ENCODE assay signal across 26 cellular contexts in genomic region chr16:50238314-50238713, GRCh38.
"Had no signal": no experiment of that assay in that cellular context is flagged by ENCODE, and none has a peak within 500 bp of the region (broad histone marks: within the 10 kb centered on the region; RNA-seq: fewer than 3 reads in every experiment).

No MANE protein-coding gene starts in this region.

- H3K4me1 ChIP-seq: esophagus muscularis mucosa, gastroesophageal sphincter, heart left ventricle had no signal

- H2AFZ ChIP-seq: hepatocyte had no signal

- DNase-seq: dermis blood vessel endothelial cell; dorsolateral prefrontal cortex; effector CD4-positive, alpha-beta T cell; effector memory CD4-positive, alpha-beta T cell; foreskin keratinocyte; heart left ventricle; hypothalamus; immature natural killer cell; islet precursor cell; kidney; kidney glomerular epithelial cell; left colon; left ventricle myocardium superior; mammary epithelial cell; mesendoderm; midbrain had no signal

- H3K27ac Mint-ChIP-seq: memory B cell had no signal

- H3K79me2 ChIP-seq: hepatocyte had no signal

- H3K27ac ChIP-seq: coronary artery, dorsolateral prefrontal cortex, esophagus muscularis mucosa, foreskin keratinocyte, gastroesophageal sphincter, heart left ventricle, hepatocyte had no signal

- H3K36me3 Mint-ChIP-seq: immature natural killer cell, memory B cell had no signal

- H3K4me2 ChIP-seq: hepatocyte had no signal

- H3K36me3 ChIP-seq: esophagus muscularis mucosa, gastroesophageal sphincter, heart left ventricle had no signal

- H3K9me3 ChIP-seq: esophagus muscularis mucosa, gastroesophageal sphincter, heart left ventricle had no signal

- H3K4me3 ChIP-seq: coronary artery, dorsolateral prefrontal cortex, esophagus muscularis mucosa, gastroesophageal sphincter, heart left ventricle, hepatocyte, lung had no signal

- ATAC-seq: foreskin keratinocyte, gastroesophageal sphincter, heart left ventricle, left colon, left lobe of liver, left ventricle myocardium superior had no signal

- H3K4me3 Mint-ChIP-seq: immature natural killer cell, memory B cell had no signal

- H3K27me3 ChIP-seq: foreskin keratinocyte, gastroesophageal sphincter, hepatocyte had no signal

- H3K9me3 Mint-ChIP-seq: immature natural killer cell, memory B cell had no signal

- FAIRE-seq: colon, endothelial cell of umbilical vein, frontal cortex, kidney had no signal

- H3K4me1 Mint-ChIP-seq: immature natural killer cell, memory B cell had no signal
